In the genomic region with DNA sequence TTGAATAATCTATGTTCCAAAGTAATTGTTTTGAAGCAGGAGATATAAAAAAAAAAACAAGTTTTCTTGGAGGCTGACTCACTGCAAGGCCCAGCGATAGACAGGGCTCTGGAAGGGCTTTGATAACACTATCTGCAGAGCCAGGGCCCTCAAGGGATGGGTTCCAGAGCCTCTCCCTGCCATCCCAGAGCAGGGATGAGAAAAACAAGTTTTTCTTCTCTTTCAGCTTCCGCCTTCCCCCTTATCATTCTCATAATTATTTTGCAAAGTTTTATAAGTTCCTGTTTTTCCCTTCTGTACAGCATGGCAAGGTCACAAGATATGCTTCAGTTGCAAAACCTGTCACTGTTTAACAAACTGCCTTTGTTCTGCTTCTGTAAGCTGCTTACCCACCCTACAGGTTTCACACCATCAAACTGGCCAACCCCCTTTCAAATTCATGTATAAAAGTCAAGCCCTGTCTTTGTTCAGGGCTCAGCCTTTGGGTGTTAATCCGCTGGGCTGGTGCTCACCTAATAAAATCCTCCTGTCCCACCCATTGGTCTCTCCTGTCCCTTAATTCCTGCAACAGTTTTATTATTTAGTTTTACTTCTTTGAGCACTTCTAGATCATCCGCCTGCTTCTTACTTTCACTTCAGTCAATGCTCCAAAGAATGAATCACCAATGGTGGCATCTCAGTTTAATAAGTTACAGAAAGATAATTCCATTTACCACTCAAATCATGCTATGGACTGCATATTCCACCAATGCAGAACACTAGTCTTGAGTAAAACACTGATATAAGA, we compare ENCODE assay signal across 1 cellular context.
TF ChIP-seq lines count a peak whose summit lies in the region.

No MANE protein-coding gene starts in this region.

TF ChIP-seq in K562, 482 proteins besides CTCF, POLR2A, EP300 and RAD21 (continued from another document):
- TF ChIP-seq, protein P1, sequence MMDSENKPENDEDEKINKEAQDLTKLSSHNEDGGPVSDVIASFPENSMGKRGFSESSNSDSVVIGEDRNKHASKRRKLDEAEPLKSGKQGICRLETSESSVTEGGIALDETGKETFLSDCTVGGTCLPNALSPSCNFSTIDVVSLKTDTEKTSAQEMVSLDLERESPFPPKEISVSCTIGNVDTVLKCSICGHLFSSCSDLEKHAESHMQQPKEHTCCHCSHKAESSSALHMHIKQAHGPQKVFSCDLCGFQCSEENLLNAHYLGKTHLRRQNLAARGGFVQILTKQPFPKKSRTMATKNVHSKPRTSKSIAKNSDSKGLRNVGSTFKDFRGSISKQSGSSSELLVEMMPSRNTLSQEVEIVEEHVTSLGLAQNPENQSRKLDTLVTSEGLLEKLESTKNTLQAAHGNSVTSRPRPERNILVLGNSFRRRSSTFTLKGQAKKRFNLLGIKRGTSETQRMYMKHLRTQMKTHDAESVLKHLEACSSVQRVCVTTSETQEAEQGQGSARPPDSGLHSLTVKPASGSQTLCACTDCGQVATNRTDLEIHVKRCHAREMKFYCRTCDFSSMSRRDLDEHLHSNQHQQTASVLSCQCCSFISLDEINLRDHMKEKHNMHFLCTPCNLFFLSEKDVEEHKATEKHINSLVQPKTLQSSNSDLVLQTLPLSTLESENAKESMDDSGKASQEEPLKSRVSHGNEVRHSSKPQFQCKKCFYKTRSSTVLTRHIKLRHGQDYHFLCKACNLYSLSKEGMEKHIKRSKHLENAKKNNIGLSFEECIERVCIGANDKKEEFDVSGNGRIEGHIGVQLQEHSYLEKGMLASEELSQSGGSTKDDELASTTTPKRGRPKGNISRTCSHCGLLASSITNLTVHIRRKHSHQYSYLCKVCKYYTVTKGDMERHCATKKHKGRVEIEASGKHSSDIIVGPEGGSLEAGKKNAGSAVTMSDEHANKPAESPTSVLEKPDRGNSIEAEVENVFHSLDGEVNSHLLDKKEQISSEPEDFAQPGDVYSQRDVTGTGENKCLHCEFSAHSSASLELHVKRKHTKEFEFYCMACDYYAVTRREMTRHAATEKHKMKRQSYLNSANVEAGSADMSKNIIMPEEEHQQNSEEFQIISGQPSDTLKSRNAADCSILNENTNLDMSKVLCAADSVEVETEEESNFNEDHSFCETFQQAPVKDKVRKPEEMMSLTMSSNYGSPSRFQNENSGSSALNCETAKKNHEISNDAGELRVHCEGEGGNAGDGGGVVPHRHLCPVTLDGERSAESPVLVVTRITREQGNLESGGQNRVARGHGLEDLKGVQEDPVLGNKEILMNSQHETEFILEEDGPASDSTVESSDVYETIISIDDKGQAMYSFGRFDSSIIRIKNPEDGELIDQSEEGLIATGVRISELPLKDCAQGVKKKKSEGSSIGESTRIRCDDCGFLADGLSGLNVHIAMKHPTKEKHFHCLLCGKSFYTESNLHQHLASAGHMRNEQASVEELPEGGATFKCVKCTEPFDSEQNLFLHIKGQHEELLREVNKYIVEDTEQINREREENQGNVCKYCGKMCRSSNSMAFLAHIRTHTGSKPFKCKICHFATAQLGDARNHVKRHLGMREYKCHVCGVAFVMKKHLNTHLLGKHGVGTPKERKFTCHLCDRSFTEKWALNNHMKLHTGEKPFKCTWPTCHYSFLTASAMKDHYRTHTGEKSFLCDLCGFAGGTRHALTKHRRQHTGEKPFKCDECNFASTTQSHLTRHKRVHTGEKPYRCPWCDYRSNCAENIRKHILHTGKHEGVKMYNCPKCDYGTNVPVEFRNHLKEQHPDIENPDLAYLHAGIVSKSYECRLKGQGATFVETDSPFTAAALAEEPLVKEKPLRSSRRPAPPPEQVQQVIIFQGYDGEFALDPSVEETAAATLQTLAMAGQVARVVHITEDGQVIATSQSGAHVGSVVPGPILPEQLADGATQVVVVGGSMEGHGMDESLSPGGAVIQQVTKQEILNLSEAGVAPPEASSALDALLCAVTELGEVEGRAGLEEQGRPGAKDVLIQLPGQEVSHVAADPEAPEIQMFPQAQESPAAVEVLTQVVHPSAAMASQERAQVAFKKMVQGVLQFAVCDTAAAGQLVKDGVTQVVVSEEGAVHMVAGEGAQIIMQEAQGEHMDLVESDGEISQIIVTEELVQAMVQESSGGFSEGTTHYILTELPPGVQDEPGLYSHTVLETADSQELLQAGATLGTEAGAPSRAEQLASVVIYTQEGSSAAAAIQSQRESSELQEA (IDR thresholded peaks at IDR 0.05; ENCODE audit: low read depth): no peak
- TF ChIP-seq SIRT6 (IDR thresholded peaks at IDR 0.05; ENCODE audit: low read depth, low read length) (no peak), ZFP36 (IDR thresholded peaks at IDR 0.05; ENCODE audit: low read depth, low read length, partially characterized antibody) (no peak)
